In genomic region chr19:18645035-18645511, GRCh38 we compare ENCODE assay signal across 14 cellular contexts. TPM values are rescaled to one million over a fixed set of nuclear protein-coding genes. Genes with fewer than 3 reads are reported as not detected.
DNase-seq lines count a peak whose midpoint lies in the region; ATAC-seq, FAIRE-seq and TF ChIP-seq lines count a peak whose summit lies in the region.
"Had no signal": no experiment of that assay in that cellular context is flagged by ENCODE, and none has a peak within 500 bp of the region (broad histone marks: within the 10 kb centered on the region; RNA-seq: fewer than 3 reads in every experiment).

No MANE protein-coding gene starts in this region.

- dilution Hi-C loops in mammary epithelial cell (cut with HindIII; ENCODE audit: low sequenced_read_pairs) = loop anchor here (5.0 kb wide), 1 partner anchor 42 kb away; no protein-coding TSS in a partner anchor

- CTCF ChIA-PET in mammary epithelial cell (lab: Charles Lee; ENCODE audit: low non-redundant PET) = no interaction called here

- no peak for ATAC-seq in upper lobe of right lung
- ATAC-seq in stimulated activated naive CD8-positive, alpha-beta T cell treated with anti-CD3 and anti-CD28 coated beads, Interleukin-15, Interleukin-2, amounts not matched to agents 100 U/mL and 50 U/mL, for 24 hours = no peak

- H4K20me1 ChIP-seq in mammary epithelial cell (ENCODE audit: insufficient read depth, low read length) = no peaks in the 10 kb centered on the region

- in situ Hi-C loops in mammary epithelial cell (cut with MboI; ENCODE audit: low sequenced_read_pairs in 2 of 2) = no loop called here

- H3K27me3 ChIP-seq in mammary epithelial cell (ENCODE audit: insufficient read depth, low read length) = no peaks in the 10 kb centered on the region
- H3K27me3 ChIP-seq in subcutaneous abdominal adipose tissue (ENCODE audit: control insufficient read depth in 5 of 5, insufficient read depth in 4 of 5, low read length in 5 of 5) = no peaks in the 10 kb centered on the region
- H3K27me3 ChIP-seq in upper lobe of right lung = no peaks in the 10 kb centered on the region
- H3K27me3 ChIP-seq: uterus had no signal

- H3K9me3 ChIP-seq in mammary epithelial cell (replicated peaks; ENCODE audit: insufficient read depth, low read length) (peaks cover 7% of the 10 kb centered on the region), kidney (ENCODE audit: control insufficient read depth in 1 of 2, low read length in 2 of 2) (no peaks in the 10 kb centered on the region), subcutaneous abdominal adipose tissue (ENCODE audit: control insufficient read depth in 5 of 5, low read length in 5 of 5) (no peaks in the 10 kb centered on the region), upper lobe of right lung (no peaks in the 10 kb centered on the region)
- H3K9me3 ChIP-seq: uterus had no signal

- H3K4me1 ChIP-seq in mammary epithelial cell (ENCODE audit: insufficient read depth, low read length) = peaks cover 28% of the 10 kb centered on the region
- peaks cover 29 to 30% of the 10 kb centered on the region in 2 donors for H3K4me1 ChIP-seq in kidney (ENCODE audit: control insufficient read depth in 1 of 2, insufficient read depth in 1 of 2, low read depth in 1 of 2, low read length in 2 of 2)
- H3K4me1 ChIP-seq in subcutaneous abdominal adipose tissue (ENCODE audit: control insufficient read depth in 5 of 5, insufficient read depth in 5 of 5, low read length in 5 of 5) = peaks cover 8 to 48% (median 32%) of the 10 kb centered on the region in 5 donors
- H3K4me1 ChIP-seq in upper lobe of right lung = peaks cover 22% of the 10 kb centered on the region

- peak overlapping the region; percentile 41 for H2AFZ ChIP-seq in mammary epithelial cell (ENCODE audit: low read depth, low read length)

- no peaks in the 10 kb centered on the region for H3K79me2 ChIP-seq in mammary epithelial cell (ENCODE audit: insufficient read depth, low read length)

- FAIRE-seq in HTR-8/SVneo (lab: Jason Lieb, UNC) (peak; percentile 26), kidney (lab: Jason Lieb, UNC) (no peak)
- FAIRE-seq: endothelial cell of umbilical vein had no signal

- H3K9ac ChIP-seq in mammary epithelial cell (ENCODE audit: insufficient read depth, low read length) = no peak overlapping the region
- H3K9ac ChIP-seq in kidney (ENCODE audit: low read length in 2 of 2) = no peak overlapping the region
- H3K9ac ChIP-seq in subcutaneous abdominal adipose tissue (ENCODE audit: low read length in 5 of 5) = peak overlapping the region in 1 of 5 donors; percentile 27

- no peak overlapping the region for H3K27ac ChIP-seq in mammary epithelial cell (ENCODE audit: insufficient read depth, low read depth, low read length)
- H3K27ac ChIP-seq in kidney (ENCODE audit: low read depth in 2 of 2, low read length in 2 of 2) = no peak overlapping the region
- no peak overlapping the region for H3K27ac ChIP-seq in subcutaneous abdominal adipose tissue (ENCODE audit: low read depth, low read length)
- no peak overlapping the region for H3K27ac ChIP-seq in upper lobe of right lung

- H3K4me2 ChIP-seq in mammary epithelial cell (ENCODE audit: insufficient read depth, low read depth, low read length) = peak overlapping the region; percentile 34

- DNase-seq in HTR-8/SVneo (ENCODE audit: insufficient read length, low spot score) (no peak), mammary epithelial cell (no peak), kidney (peak; percentile 69), upper lobe of right lung (no peak), NCI-H748 treated with DMSO at 0.1 percent for 48 hours (lab: John Stamatoyannopoulos, UW) (no peak), NCI-H526 treated with DMSO at 0.1 percent for 48 hours (lab: John Stamatoyannopoulos, UW) (no peak)
- DNase-seq in stimulated activated naive CD8-positive, alpha-beta T cell treated with anti-CD3 and anti-CD28 coated beads, Interleukin-15, Interleukin-2, amounts not matched to agents 100 U/mL and 50 U/mL, for 24 hours = no peak
- DNase-seq: activated CD4-positive, alpha-beta T cell treated with anti-CD3 and anti-CD28 coated beads, Interleukin-2, amount 10 ng/mL, durations not matched to agents 24 days and 14 days; NCI-H2081 treated with DMSO at 0.1 percent for 48 hours; NCI-H82; T-helper 9 cell; uterus had no signal

- intact Hi-C loops in mammary epithelial cell (cut with micrococcal nuclease) (no loop called here), kidney (cut with DNase I) (no loop called here), upper lobe of right lung (cut with DNase I) (no loop called here)

- 20% methylated on average over 13 of the region's 13 CpGs for WGBS in mammary epithelial cell (ENCODE audit: low coverage, missing lambda C conversion rate)

- H3K4me3 ChIP-seq in mammary epithelial cell (replicated peaks in 1 of 3; ENCODE audit: insufficient read depth in 1 of 3, low read depth in 2 of 3, low read length in 3 of 3) (no peak overlapping the region), kidney (ENCODE audit: low read length in 2 of 2) (no peak overlapping the region), subcutaneous abdominal adipose tissue (ENCODE audit: low read depth in 1 of 5, low read length in 5 of 5) (peak overlapping the region in 4 of 5 donors; percentile 1 to 46 (median 19)), upper lobe of right lung (no peak overlapping the region)
- H3K4me3 ChIP-seq: uterus had no signal

- H3K36me3 ChIP-seq in mammary epithelial cell (ENCODE audit: insufficient read depth, low read length) (no peaks in the 10 kb centered on the region), kidney (ENCODE audit: control insufficient read depth in 1 of 2, insufficient read depth in 2 of 2, low read length in 2 of 2) (no peaks in the 10 kb centered on the region), subcutaneous abdominal adipose tissue (ENCODE audit: control insufficient read depth in 5 of 5, insufficient read depth in 5 of 5, low read length in 5 of 5) (peaks cover 0 to 4% (median 0%) of the 10 kb centered on the region in 5 donors), upper lobe of right lung (no peaks in the 10 kb centered on the region)
- H3K36me3 ChIP-seq: uterus had no signal

- TF ChIP-seq CTCF in mammary epithelial cell (conservative IDR thresholded peaks at IDR 0.05 in 1 of 2, IDR thresholded peaks at IDR 0.05 in 1 of 2; ENCODE audit: extremely low read depth in 1 of 2, insufficient read depth in 1 of 2, low read depth in 1 of 2, low read length in 2 of 2) = no peak
- no peak for TF ChIP-seq CTCF in kidney (IDR thresholded peaks at IDR 0.05; ENCODE audit: borderline replicate concordance, extremely low read depth, insufficient read depth)
- no peak for TF ChIP-seq CTCF in upper lobe of right lung (IDR thresholded peaks at IDR 0.05)

- BruUV-seq in mammary epithelial cell (replicated peaks; lab: Mats Ljungman, UMichigan) = no TSS peak

RNA-seq across cellular contexts. Expression of gene KLHL26, which starts 8.2 kb away (rescaled TPM):
- 1 to 10 TPM; 2.8 to 6.4 TPM for total RNA-seq in mammary epithelial cell
- 2.6 TPM for polyA plus RNA-seq in mammary epithelial cell
- polyA minus RNA-seq in mammary epithelial cell = 2.1 TPM
- 16.1 TPM for total RNA-seq in kidney
- polyA plus RNA-seq in kidney (ENCODE audit: insufficient read depth, low read depth, low replicate concordance) = 5.6 TPM
- 11.8 TPM for total RNA-seq in upper lobe of right lung

RNA-seq across cellular contexts. Expression of gene TMEM59L, which starts 32.4 kb away (rescaled TPM):
- under 1 TPM in 1 of 2 donors, not detected in 1; 0.89 TPM for total RNA-seq in mammary epithelial cell
- 0.05 TPM for polyA plus RNA-seq in mammary epithelial cell
- polyA minus RNA-seq in mammary epithelial cell = not detected
- 5.9 TPM for total RNA-seq in kidney
- polyA plus RNA-seq in kidney (ENCODE audit: insufficient read depth, low read depth, low replicate concordance) = 1.5 TPM
- total RNA-seq in upper lobe of right lung = 2.2 TPM
- total RNA-seq: activated CD4-positive, alpha-beta T cell treated with anti-CD3 and anti-CD28 coated beads, Interleukin-2, amount 10 ng/mL, durations not matched to agents 24 days and 14 days had no signal

RNA-seq across cellular contexts. Expression of gene CRTC1, which starts 38.4 kb away (rescaled TPM):
- total RNA-seq in mammary epithelial cell (1 to 10 TPM; 2.2 to 8.2 TPM), kidney (26.8 TPM), upper lobe of right lung (13.8 TPM)
- polyA plus RNA-seq in mammary epithelial cell (2.2 TPM), kidney (ENCODE audit: insufficient read depth, low read depth, low replicate concordance) (10.9 TPM)
- 5.9 TPM for polyA minus RNA-seq in mammary epithelial cell

RNA-seq across cellular contexts. Expression of gene CRLF1, which starts 38.5 kb away (rescaled TPM):
- total RNA-seq in mammary epithelial cell = 1 to 10 TPM; 2.3 to 7.1 TPM
- polyA plus RNA-seq in mammary epithelial cell = 3.4 TPM
- polyA minus RNA-seq in mammary epithelial cell = 5.9 TPM
- total RNA-seq in kidney = 28.9 TPM
- 6.6 TPM for polyA plus RNA-seq in kidney (ENCODE audit: insufficient read depth, low read depth, low replicate concordance)
- total RNA-seq in upper lobe of right lung = 23.4 TPM
- total RNA-seq: activated CD4-positive, alpha-beta T cell treated with anti-CD3 and anti-CD28 coated beads, Interleukin-2, amount 10 ng/mL, durations not matched to agents 24 days and 14 days; endothelial cell of umbilical vein had no signal

RNA-seq across cellular contexts. Expression of gene REX1BD, which starts 56.5 kb away (rescaled TPM):
- total RNA-seq in mammary epithelial cell (10 to 100 TPM; 30.0 to 59.0 TPM), kidney (56.9 TPM), upper lobe of right lung (57.1 TPM)
- polyA plus RNA-seq in mammary epithelial cell (49.0 TPM), kidney (ENCODE audit: insufficient read depth, low read depth, low replicate concordance) (104 TPM)
- 4.3 TPM for polyA minus RNA-seq in mammary epithelial cell

Comparison
In these comparisons a context has a peak if more than half of its experiments do, and no peak if none do; other contexts are left out.
1. H3K4me3 ChIP-seq: peak in subcutaneous abdominal adipose tissue (4 of 5); none in mammary epithelial cell (0 of 3), kidney (0 of 2) and upper lobe of right lung (single experiment).